1 cellular context compared by ENCODE assay signal in the genomic region with DNA sequence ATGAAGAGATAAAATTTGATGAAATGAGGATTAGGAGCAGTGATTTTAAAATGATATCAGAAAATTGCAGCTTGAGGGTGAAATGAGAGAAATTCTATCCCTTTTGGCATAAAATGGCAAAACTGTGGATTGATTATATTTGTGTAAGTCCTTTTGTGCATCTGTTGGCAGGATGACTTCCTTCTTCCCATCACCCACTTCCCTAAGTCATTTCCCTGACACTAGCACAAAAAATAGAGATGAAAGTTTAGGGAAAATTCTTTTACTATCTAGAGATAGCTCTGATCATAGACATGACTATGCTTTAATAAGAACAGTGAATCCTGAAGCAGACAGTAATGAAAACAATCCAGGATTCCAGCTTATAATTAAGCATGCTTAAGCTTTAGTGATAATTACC.
TF ChIP-seq lines count a peak whose summit lies in the region.

No MANE protein-coding gene starts in this region.

TF ChIP-seq in SK-N-SH, 30 proteins besides CTCF, POLR2A, EP300 and RAD21 (continued from another document):
- TF ChIP-seq, protein P1, sequence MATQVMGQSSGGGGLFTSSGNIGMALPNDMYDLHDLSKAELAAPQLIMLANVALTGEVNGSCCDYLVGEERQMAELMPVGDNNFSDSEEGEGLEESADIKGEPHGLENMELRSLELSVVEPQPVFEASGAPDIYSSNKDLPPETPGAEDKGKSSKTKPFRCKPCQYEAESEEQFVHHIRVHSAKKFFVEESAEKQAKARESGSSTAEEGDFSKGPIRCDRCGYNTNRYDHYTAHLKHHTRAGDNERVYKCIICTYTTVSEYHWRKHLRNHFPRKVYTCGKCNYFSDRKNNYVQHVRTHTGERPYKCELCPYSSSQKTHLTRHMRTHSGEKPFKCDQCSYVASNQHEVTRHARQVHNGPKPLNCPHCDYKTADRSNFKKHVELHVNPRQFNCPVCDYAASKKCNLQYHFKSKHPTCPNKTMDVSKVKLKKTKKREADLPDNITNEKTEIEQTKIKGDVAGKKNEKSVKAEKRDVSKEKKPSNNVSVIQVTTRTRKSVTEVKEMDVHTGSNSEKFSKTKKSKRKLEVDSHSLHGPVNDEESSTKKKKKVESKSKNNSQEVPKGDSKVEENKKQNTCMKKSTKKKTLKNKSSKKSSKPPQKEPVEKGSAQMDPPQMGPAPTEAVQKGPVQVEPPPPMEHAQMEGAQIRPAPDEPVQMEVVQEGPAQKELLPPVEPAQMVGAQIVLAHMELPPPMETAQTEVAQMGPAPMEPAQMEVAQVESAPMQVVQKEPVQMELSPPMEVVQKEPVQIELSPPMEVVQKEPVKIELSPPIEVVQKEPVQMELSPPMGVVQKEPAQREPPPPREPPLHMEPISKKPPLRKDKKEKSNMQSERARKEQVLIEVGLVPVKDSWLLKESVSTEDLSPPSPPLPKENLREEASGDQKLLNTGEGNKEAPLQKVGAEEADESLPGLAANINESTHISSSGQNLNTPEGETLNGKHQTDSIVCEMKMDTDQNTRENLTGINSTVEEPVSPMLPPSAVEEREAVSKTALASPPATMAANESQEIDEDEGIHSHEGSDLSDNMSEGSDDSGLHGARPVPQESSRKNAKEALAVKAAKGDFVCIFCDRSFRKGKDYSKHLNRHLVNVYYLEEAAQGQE (IDR thresholded peaks at IDR 0.05; ENCODE audit: low read depth, low read length) = no peak
- TF ChIP-seq FOXJ3 (CRISPR knock-in tag; IDR thresholded peaks at IDR 0.05) = no peak
- no peak for TF ChIP-seq EZH2phosphoT487 (IDR thresholded peaks at IDR 0.05; ENCODE audit: borderline replicate concordance, low read depth)
- TF ChIP-seq, protein P2, sequence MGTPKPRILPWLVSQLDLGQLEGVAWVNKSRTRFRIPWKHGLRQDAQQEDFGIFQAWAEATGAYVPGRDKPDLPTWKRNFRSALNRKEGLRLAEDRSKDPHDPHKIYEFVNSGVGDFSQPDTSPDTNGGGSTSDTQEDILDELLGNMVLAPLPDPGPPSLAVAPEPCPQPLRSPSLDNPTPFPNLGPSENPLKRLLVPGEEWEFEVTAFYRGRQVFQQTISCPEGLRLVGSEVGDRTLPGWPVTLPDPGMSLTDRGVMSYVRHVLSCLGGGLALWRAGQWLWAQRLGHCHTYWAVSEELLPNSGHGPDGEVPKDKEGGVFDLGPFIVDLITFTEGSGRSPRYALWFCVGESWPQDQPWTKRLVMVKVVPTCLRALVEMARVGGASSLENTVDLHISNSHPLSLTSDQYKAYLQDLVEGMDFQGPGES (IDR thresholded peaks at IDR 0.05; ENCODE audit: low read depth, low read length) = no peak
- TF ChIP-seq, protein P3, sequence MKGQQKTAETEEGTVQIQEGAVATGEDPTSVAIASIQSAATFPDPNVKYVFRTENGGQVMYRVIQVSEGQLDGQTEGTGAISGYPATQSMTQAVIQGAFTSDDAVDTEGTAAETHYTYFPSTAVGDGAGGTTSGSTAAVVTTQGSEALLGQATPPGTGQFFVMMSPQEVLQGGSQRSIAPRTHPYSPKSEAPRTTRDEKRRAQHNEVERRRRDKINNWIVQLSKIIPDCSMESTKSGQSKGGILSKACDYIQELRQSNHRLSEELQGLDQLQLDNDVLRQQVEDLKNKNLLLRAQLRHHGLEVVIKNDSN (IDR thresholded peaks at IDR 0.05; ENCODE audit: borderline replicate concordance, low read depth) = no peak
- no peak for TF ChIP-seq RCOR1 (IDR thresholded peaks at IDR 0.05; ENCODE audit: low read length)
- TF ChIP-seq SMC3 (IDR thresholded peaks at IDR 0.05; ENCODE audit: low read depth, low read length) = no peak
- TF ChIP-seq NFIC (IDR thresholded peaks at IDR 0.05; ENCODE audit: borderline replicate concordance) = no peak
- TF ChIP-seq, protein P4, sequence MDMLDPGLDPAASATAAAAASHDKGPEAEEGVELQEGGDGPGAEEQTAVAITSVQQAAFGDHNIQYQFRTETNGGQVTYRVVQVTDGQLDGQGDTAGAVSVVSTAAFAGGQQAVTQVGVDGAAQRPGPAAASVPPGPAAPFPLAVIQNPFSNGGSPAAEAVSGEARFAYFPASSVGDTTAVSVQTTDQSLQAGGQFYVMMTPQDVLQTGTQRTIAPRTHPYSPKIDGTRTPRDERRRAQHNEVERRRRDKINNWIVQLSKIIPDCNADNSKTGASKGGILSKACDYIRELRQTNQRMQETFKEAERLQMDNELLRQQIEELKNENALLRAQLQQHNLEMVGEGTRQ (IDR thresholded peaks at IDR 0.05; ENCODE audit: borderline replicate concordance, low read depth, low read length) = no peak
- no peak for TF ChIP-seq TAF1 (IDR thresholded peaks at IDR 0.05; ENCODE audit: borderline replicate concordance, low read depth, low read length)
- no peak for TF ChIP-seq RFX5 (IDR thresholded peaks at IDR 0.05; ENCODE audit: low read length)
- TF ChIP-seq RXRA (IDR thresholded peaks at IDR 0.05; ENCODE audit: borderline replicate concordance, low read depth) = no peak
- no peak for TF ChIP-seq FOSL2 (IDR thresholded peaks at IDR 0.05; ENCODE audit: borderline replicate concordance, low read depth)
- TF ChIP-seq, protein P5, sequence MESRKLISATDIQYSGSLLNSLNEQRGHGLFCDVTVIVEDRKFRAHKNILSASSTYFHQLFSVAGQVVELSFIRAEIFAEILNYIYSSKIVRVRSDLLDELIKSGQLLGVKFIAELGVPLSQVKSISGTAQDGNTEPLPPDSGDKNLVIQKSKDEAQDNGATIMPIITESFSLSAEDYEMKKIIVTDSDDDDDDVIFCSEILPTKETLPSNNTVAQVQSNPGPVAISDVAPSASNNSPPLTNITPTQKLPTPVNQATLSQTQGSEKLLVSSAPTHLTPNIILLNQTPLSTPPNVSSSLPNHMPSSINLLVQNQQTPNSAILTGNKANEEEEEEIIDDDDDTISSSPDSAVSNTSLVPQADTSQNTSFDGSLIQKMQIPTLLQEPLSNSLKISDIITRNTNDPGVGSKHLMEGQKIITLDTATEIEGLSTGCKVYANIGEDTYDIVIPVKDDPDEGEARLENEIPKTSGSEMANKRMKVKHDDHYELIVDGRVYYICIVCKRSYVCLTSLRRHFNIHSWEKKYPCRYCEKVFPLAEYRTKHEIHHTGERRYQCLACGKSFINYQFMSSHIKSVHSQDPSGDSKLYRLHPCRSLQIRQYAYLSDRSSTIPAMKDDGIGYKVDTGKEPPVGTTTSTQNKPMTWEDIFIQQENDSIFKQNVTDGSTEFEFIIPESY (IDR thresholded peaks at IDR 0.05; ENCODE audit: borderline replicate concordance, low read depth) = no peak
- TF ChIP-seq, protein P6, sequence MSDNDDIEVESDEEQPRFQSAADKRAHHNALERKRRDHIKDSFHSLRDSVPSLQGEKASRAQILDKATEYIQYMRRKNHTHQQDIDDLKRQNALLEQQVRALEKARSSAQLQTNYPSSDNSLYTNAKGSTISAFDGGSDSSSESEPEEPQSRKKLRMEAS (IDR thresholded peaks at IDR 0.05; ENCODE audit: low read depth) = no peak
